In genomic region chr13:68190826-68191225, GRCh38 we compare ENCODE assay signal across 15 cellular contexts.
DNase-seq lines count a peak whose midpoint lies in the region; TF ChIP-seq lines count a peak whose summit lies in the region.
"Had no signal": no experiment of that assay in that cellular context is flagged by ENCODE, and none has a peak within 500 bp of the region (broad histone marks: within the 10 kb centered on the region; RNA-seq: fewer than 3 reads in every experiment).

No MANE protein-coding gene starts in this region.

- DNase-seq in HK-2 (ENCODE audit: unreplicated experiment) (peak; percentile 20), RKO (ENCODE audit: low spot score) (peak; percentile 35), fibroblast of pulmonary artery (ENCODE audit: low read depth) (peak; percentile 7), trophoblast cell (peak; percentile 1 to 43), GM19238 (ENCODE audit: insufficient read length, low spot score) (no peak), medulla oblongata (ENCODE audit: extremely low spot score) (no peak), AG08396 (ENCODE audit: low spot score) (no peak), SHP77 treated with DMSO at 0.1 percent for 48 hours (lab: John Stamatoyannopoulos, UW) (no peak)
- DNase-seq: activated CD4-positive, alpha-beta T cell treated with anti-CD3 and anti-CD28 coated beads for 36 hours; activated T-cell treated with anti-CD3 and anti-CD28 coated beads, Interleukin-2, amount 50 U/mL, for 4 hours; anterior cingulate cortex; glutamatergic neuron; left ventricle myocardium superior; substantia nigra had no signal

- no peak overlapping the region for H3K4ac ChIP-seq in trophoblast cell (ENCODE audit: low read depth, low read length)

- H3K4me2 ChIP-seq in trophoblast cell (ENCODE audit: low read length): no peak overlapping the region

- no peaks in the 10 kb centered on the region for H3K4me1 ChIP-seq in trophoblast cell (ENCODE audit: control insufficient read depth in 1 of 2, insufficient read depth in 2 of 2, low read length in 2 of 2)

- H2BK5ac ChIP-seq in trophoblast cell (ENCODE audit: low read depth, low read length, poor library complexity): no peak overlapping the region

- no peak overlapping the region for H2AFZ ChIP-seq in trophoblast cell (ENCODE audit: insufficient read depth, low read length, poor library complexity)

- H4K8ac ChIP-seq in trophoblast cell (ENCODE audit: low read depth, low read length): no peak overlapping the region

- H3K9ac ChIP-seq in trophoblast cell (ENCODE audit: low read length): no peak overlapping the region

- no peak overlapping the region for H4K12ac ChIP-seq in trophoblast cell (ENCODE audit: low read depth, low read length)

- H3K79me2 ChIP-seq in trophoblast cell (ENCODE audit: control insufficient read depth, insufficient read depth, low read length, poor library complexity): no peaks in the 10 kb centered on the region

- H3K14ac ChIP-seq in trophoblast cell (ENCODE audit: low read length): no peak overlapping the region

- no peak overlapping the region for H3K18ac ChIP-seq in trophoblast cell (ENCODE audit: low read length)

- H3K23ac ChIP-seq in trophoblast cell (ENCODE audit: low read length): no peak overlapping the region

- no peak overlapping the region for H2AK5ac ChIP-seq in trophoblast cell (ENCODE audit: low read length)

- no peak overlapping the region for H3K27ac ChIP-seq in trophoblast cell (ENCODE audit: low read depth, low read length)
- H3K27ac ChIP-seq: C4-2B had no signal

- no peaks in the 10 kb centered on the region for H3K9me3 ChIP-seq in trophoblast cell (ENCODE audit: insufficient read depth, low read depth, low read length)

- H3K4me3 ChIP-seq in fibroblast of pulmonary artery (replicated peaks; ENCODE audit: low read depth, low read length) (no peak overlapping the region), trophoblast cell (ENCODE audit: low read depth, low read length) (no peak overlapping the region)

- no peak for TF ChIP-seq CTCF in fibroblast of pulmonary artery (IDR thresholded peaks at IDR 0.05; ENCODE audit: low read length, missing control alignments)

- H4K91ac ChIP-seq in trophoblast cell (ENCODE audit: low read depth, low read length): no peak overlapping the region

- no peaks in the 10 kb centered on the region for H3K36me3 ChIP-seq in trophoblast cell (ENCODE audit: control insufficient read depth in 1 of 2, insufficient read depth in 2 of 2, low read length in 2 of 2)

- no peak overlapping the region for H2BK120ac ChIP-seq in trophoblast cell (ENCODE audit: insufficient read depth, low read length, poor library complexity)

- no CpG with 5 or more reads among the region's 4 CpGs for WGBS in trophoblast cell (ENCODE audit: extremely low coverage, insufficient coverage, insufficient read length)

- no peaks in the 10 kb centered on the region for H3K27me3 ChIP-seq in trophoblast cell (ENCODE audit: insufficient read depth, low read length)

- no peak overlapping the region for H2BK12ac ChIP-seq in trophoblast cell (ENCODE audit: low read length)

- H3K79me1 ChIP-seq in trophoblast cell (ENCODE audit: low read length): no peaks in the 10 kb centered on the region

Comparison
In these comparisons a context has a peak if more than half of its experiments do, and no peak if none do; other contexts are left out.
1. DNase-seq: peak in HK-2 (single experiment), RKO (single experiment), fibroblast of pulmonary artery (single experiment) and trophoblast cell (2 of 2); none in GM19238 (single experiment), medulla oblongata (single experiment), AG08396 (single experiment) and SHP77 treated with DMSO at 0.1 percent for 48 hours (single experiment).